Comparison of ENCODE assay signal across 12 cellular contexts in the genomic region with DNA sequence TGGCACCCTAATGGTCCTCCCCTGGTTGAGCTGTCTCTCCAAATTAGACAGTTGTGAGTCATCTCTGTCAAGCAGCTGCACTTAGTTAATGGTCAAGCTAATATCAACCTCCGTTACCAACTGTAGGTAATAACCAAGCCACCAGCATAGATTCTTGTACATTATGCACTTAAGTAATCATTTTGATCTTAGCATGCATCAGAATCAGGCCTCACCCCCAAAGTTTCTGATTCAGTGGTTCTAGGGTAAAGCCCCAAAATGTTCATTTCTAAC.
A peak's percentile ranks its signal among the peaks of the same experiment; 100 is the strongest.
DNase-seq lines count a peak whose midpoint lies in the region; ATAC-seq, FAIRE-seq and TF ChIP-seq lines count a peak whose summit lies in the region.
"Had no signal": no experiment of that assay in that cellular context is flagged by ENCODE, and none has a peak within 500 bp of the region (broad histone marks: within the 10 kb centered on the region; RNA-seq: fewer than 3 reads in every experiment).

No MANE protein-coding gene starts in this region.

- no peaks in the 10 kb centered on the region for H3K36me3 Mint-ChIP-seq in type B pancreatic cell
- H3K36me3 Mint-ChIP-seq: immature natural killer cell, naive B cell had no signal

- peak; percentile 94 for FAIRE-seq in GM18507 (lab: Jason Lieb, UNC)

- no peaks in the 10 kb centered on the region for H3K27me3 Mint-ChIP-seq in type B pancreatic cell

- ATAC-seq in GM21390 (IDR thresholded peaks at IDR 0.05; ENCODE audit: unreplicated experiment): peak; percentile 85
- ATAC-seq in HG02981 (IDR thresholded peaks at IDR 0.05; ENCODE audit: unreplicated experiment): peak; percentile 95

- no peaks in the 10 kb centered on the region for H3K4me1 Mint-ChIP-seq in type B pancreatic cell (ENCODE audit: unreplicated experiment)
- H3K4me1 Mint-ChIP-seq: immature natural killer cell had no signal

- peak; percentile 60 for DNase-seq in GM18507 (ENCODE audit: extremely low spot score, insufficient read length, low read depth)
- DNase-seq in LHCN-M2 (ENCODE audit: low read depth): peak; percentile 35
- no peak for DNase-seq in DMS79 treated with DMSO at 0.1 percent for 48 hours (lab: John Stamatoyannopoulos, UW)
- DNase-seq in NCI-H2196 treated with DMSO at 0.1 percent for 48 hours (lab: John Stamatoyannopoulos, UW; ENCODE audit: unreplicated experiment): no peak
- no peak for DNase-seq in type B pancreatic cell (ENCODE audit: extremely low spot score, unreplicated experiment)
- no peak for DNase-seq in NCI-H2029 treated with DMSO at 0.1 percent for 48 hours (lab: John Stamatoyannopoulos, UW)
- DNase-seq: immature natural killer cell, naive B cell, WERI-Rb-1 had no signal

- no peak overlapping the region for H3K27ac Mint-ChIP-seq in type B pancreatic cell
- H3K27ac Mint-ChIP-seq: activated T-helper 1 cell treated with anti-CD3 and anti-CD28 coated beads, Interleukin-12 subunit alpha, Interleukin-12 subunit beta, Interleukin-2, Interleukin-4 antibody, amounts not matched to agents 30 ng/mL and 10 ng/mL and 1 ng/mL, durations not matched to agents 14 hours and 24 hours and 36 hours; immature natural killer cell; naive B cell had no signal

- no peak overlapping the region for H3K4me3 Mint-ChIP-seq in type B pancreatic cell
- H3K4me3 Mint-ChIP-seq: activated T-helper 1 cell treated with anti-CD3 and anti-CD28 coated beads, Interleukin-12 subunit alpha, Interleukin-12 subunit beta, Interleukin-2, Interleukin-4 antibody, amounts not matched to agents 30 ng/mL and 10 ng/mL and 1 ng/mL, durations not matched to agents 14 hours and 24 hours and 36 hours; immature natural killer cell; naive B cell had no signal

- no peak for TF ChIP-seq CTCF in type B pancreatic cell (conservative IDR thresholded peaks at IDR 0.05)

- no peaks in the 10 kb centered on the region for H3K9me3 Mint-ChIP-seq in type B pancreatic cell
- H3K9me3 Mint-ChIP-seq: activated T-helper 1 cell treated with anti-CD3 and anti-CD28 coated beads, Interleukin-12 subunit alpha, Interleukin-12 subunit beta, Interleukin-2, Interleukin-4 antibody, amounts not matched to agents 30 ng/mL and 10 ng/mL and 1 ng/mL, durations not matched to agents 14 hours and 24 hours and 36 hours; immature natural killer cell had no signal

Comparison
In these comparisons a context has a peak if more than half of its experiments do, and no peak if none do; other contexts are left out.
1. DNase-seq: peak in GM18507 (single experiment) and LHCN-M2 (single experiment); none in DMS79 treated with DMSO at 0.1 percent for 48 hours (single experiment), NCI-H2196 treated with DMSO at 0.1 percent for 48 hours (single experiment), type B pancreatic cell (single experiment) and NCI-H2029 treated with DMSO at 0.1 percent for 48 hours (single experiment).